Comparison of ENCODE assay signal across 13 cellular contexts in genomic region chr3:101857279-101857678, GRCh38. TPM values are rescaled to one million over a fixed set of nuclear protein-coding genes. Genes with fewer than 3 reads are reported as not detected.
DNase-seq lines count a peak whose midpoint lies in the region; ATAC-seq and TF ChIP-seq lines count a peak whose summit lies in the region.
"Had no signal": no experiment of that assay in that cellular context is flagged by ENCODE, and none has a peak within 500 bp of the region (broad histone marks: within the 10 kb centered on the region; RNA-seq: fewer than 3 reads in every experiment).

No MANE protein-coding gene starts in this region.

- H3F3A ChIP-seq in MM.1S (ENCODE audit: insufficient read depth, low read length), result no peaks in the 10 kb centered on the region; the same call in 1 of the 2 replicates

- CTCF ChIA-PET in CD8-positive, alpha-beta T cell (lab: Charles Lee), result interaction anchor here (0.8 to 1.3 kb wide), 2 partner anchors 8 to 71 kb away, joined by 3 read pairs; no protein-coding TSS in a partner anchor

- H3K4me3 Mint-ChIP-seq in CD8-positive, alpha-beta T cell, result no peak overlapping the region
- H3K4me3 Mint-ChIP-seq in effector memory CD8-positive, alpha-beta T cell, result peak overlapping the region in 1 of 2 donors; percentile 25
- peak overlapping the region; percentile 69 for H3K4me3 Mint-ChIP-seq in natural killer cell treated with Interleukin-12 subunit alpha and Interleukin-12 subunit beta and Interleukin-15 and Interleukin-18, amount 100 ng/mL, for 72 hours
- H3K4me3 Mint-ChIP-seq: WTC11 had no signal

- intact Hi-C loops in CD8-positive, alpha-beta T cell (cut with DNase I, micrococcal nuclease), result loop anchor here in 1 of 2 experiments (10.0 kb wide), 1 partner anchor 1152 kb away; the partner anchor contains the start of gene TFG

- no peaks in the 10 kb centered on the region for H3K27me3 ChIP-seq in CD8-positive, alpha-beta T cell (ENCODE audit: insufficient read depth, low read length)
- H3K27me3 ChIP-seq in suprapubic skin (no peaks in the 10 kb centered on the region), MM.1S (replicated peaks; ENCODE audit: insufficient read depth, low read length) (no peaks in the 10 kb centered on the region)

- no peak overlapping the region for H3K27ac ChIP-seq in CD8-positive, alpha-beta T cell (ENCODE audit: low read depth, low read length)
- H3K27ac ChIP-seq in suprapubic skin (no peak overlapping the region), MM.1S (ENCODE audit: low read length) (no peak overlapping the region)

- no peak for TF ChIP-seq EP300 in suprapubic skin (IDR thresholded peaks at IDR 0.05)

- POLR2A ChIA-PET in CD8-positive, alpha-beta T cell (lab: Charles Lee), result interaction anchor here (1.2 kb wide), 1 partner anchor 11 kb away, joined by 5 read pairs; no protein-coding TSS in a partner anchor

- no peak for DNase-seq in CD8-positive, alpha-beta T cell
- DNase-seq in HT-29 (ENCODE audit: low spot score) (peak; percentile 25), suprapubic skin (ENCODE audit: low spot score in 2 of 2) (no peak), T1000 (lab: John Stamatoyannopoulos, UW) (no peak), MM.1S (no peak), C1 segment of cervical spinal cord (lab: John Stamatoyannopoulos, UW) (no peak)
- no peak for DNase-seq in effector memory CD8-positive, alpha-beta T cell
- no peak for DNase-seq in natural killer cell treated with Interleukin-12 subunit alpha and Interleukin-12 subunit beta and Interleukin-15 and Interleukin-18, amount 100 ng/mL, for 72 hours (ENCODE audit: low spot score)
- DNase-seq: activated gamma-delta T cell treated with Interleukin-2 at 50 U/mL for 16 hours, Karpas-422, NCI-H2029, SHP77 had no signal

- H4K20me1 ChIP-seq in MM.1S (ENCODE audit: insufficient read depth, low read length), result no peaks in the 10 kb centered on the region

- peaks cover 29% of the 10 kb centered on the region for H3K4me1 ChIP-seq in CD8-positive, alpha-beta T cell (ENCODE audit: insufficient read depth, low read length)
- peaks cover 60% of the 10 kb centered on the region for H3K4me1 ChIP-seq in suprapubic skin
- H3K4me1 ChIP-seq in MM.1S (ENCODE audit: low read length), result no peaks in the 10 kb centered on the region

- no peak for TF ChIP-seq POLR2A in suprapubic skin (IDR thresholded peaks at IDR 0.05)

- H3K79me2 ChIP-seq in MM.1S (ENCODE audit: low read length), result peaks cover 11% of the 10 kb centered on the region

- no peaks in the 10 kb centered on the region for H3K9me2 ChIP-seq in MM.1S (replicated peaks; ENCODE audit: insufficient read depth, low read length)

- H3K4me2 ChIP-seq in MM.1S (ENCODE audit: low read depth, low read length), result no peak overlapping the region

- no peaks in the 10 kb centered on the region for H3K9me3 Mint-ChIP-seq in CD8-positive, alpha-beta T cell
- H3K9me3 Mint-ChIP-seq in effector memory CD8-positive, alpha-beta T cell, result no peaks in the 10 kb centered on the region
- no peaks in the 10 kb centered on the region for H3K9me3 Mint-ChIP-seq in natural killer cell treated with Interleukin-12 subunit alpha and Interleukin-12 subunit beta and Interleukin-15 and Interleukin-18, amount 100 ng/mL, for 72 hours
- H3K9me3 Mint-ChIP-seq: WTC11 had no signal

- no peak overlapping the region for H3K9ac ChIP-seq in MM.1S (ENCODE audit: low read length)

- no peak for ATAC-seq in CD8-positive, alpha-beta T cell
- ATAC-seq in effector memory CD8-positive, alpha-beta T cell (replicated peaks), result no peak
- ATAC-seq in natural killer cell treated with Interleukin-12 subunit alpha and Interleukin-12 subunit beta and Interleukin-15 and Interleukin-18, amount 100 ng/mL, for 72 hours, result no peak
- ATAC-seq: WTC11 had no signal

- H3K27me3 Mint-ChIP-seq in CD8-positive, alpha-beta T cell (ENCODE audit: low read depth), result no peaks in the 10 kb centered on the region
- no peaks in the 10 kb centered on the region for H3K27me3 Mint-ChIP-seq in effector memory CD8-positive, alpha-beta T cell
- no peaks in the 10 kb centered on the region for H3K27me3 Mint-ChIP-seq in natural killer cell treated with Interleukin-12 subunit alpha and Interleukin-12 subunit beta and Interleukin-15 and Interleukin-18, amount 100 ng/mL, for 72 hours

- H3K4me3 ChIP-seq in CD8-positive, alpha-beta T cell (ENCODE audit: low read depth, low read length), result no peak overlapping the region
- H3K4me3 ChIP-seq in suprapubic skin, result no peak overlapping the region
- no peak overlapping the region for H3K4me3 ChIP-seq in MM.1S (ENCODE audit: low read length)

- H3K4me1 Mint-ChIP-seq in CD8-positive, alpha-beta T cell (ENCODE audit: low read depth), result peaks cover 56% of the 10 kb centered on the region
- peaks cover 23 to 36% of the 10 kb centered on the region in 2 donors for H3K4me1 Mint-ChIP-seq in effector memory CD8-positive, alpha-beta T cell (ENCODE audit: low read depth in 2 of 2)
- H3K4me1 Mint-ChIP-seq in natural killer cell treated with Interleukin-12 subunit alpha and Interleukin-12 subunit beta and Interleukin-15 and Interleukin-18, amount 100 ng/mL, for 72 hours (ENCODE audit: low read depth in 2 of 2), result peaks cover 65 to 86% of the 10 kb centered on the region in 2 donors
- H3K4me1 Mint-ChIP-seq: WTC11 had no signal

- H3K36me3 ChIP-seq in CD8-positive, alpha-beta T cell (ENCODE audit: insufficient read depth, low read length), result peaks cover 77% of the 10 kb centered on the region
- H3K36me3 ChIP-seq in suprapubic skin, result peaks cover 97% of the 10 kb centered on the region
- peaks cover 35% of the 10 kb centered on the region for H3K36me3 ChIP-seq in MM.1S (replicated peaks; ENCODE audit: insufficient read depth, low read length)

- H3K36me3 Mint-ChIP-seq in CD8-positive, alpha-beta T cell, result peaks cover 95% of the 10 kb centered on the region
- peaks cover 98% of the 10 kb centered on the region for H3K36me3 Mint-ChIP-seq in effector memory CD8-positive, alpha-beta T cell (ENCODE audit: insufficient read depth)
- H3K36me3 Mint-ChIP-seq in natural killer cell treated with Interleukin-12 subunit alpha and Interleukin-12 subunit beta and Interleukin-15 and Interleukin-18, amount 100 ng/mL, for 72 hours, result peaks cover 79% of the 10 kb centered on the region

- H3K9me3 ChIP-seq in CD8-positive, alpha-beta T cell (ENCODE audit: low read length), result no peaks in the 10 kb centered on the region
- H3K9me3 ChIP-seq in suprapubic skin, result no peaks in the 10 kb centered on the region
- H3K9me3 ChIP-seq in MM.1S (replicated peaks; ENCODE audit: insufficient read depth, low read length), result no peaks in the 10 kb centered on the region

- TF ChIP-seq CTCF in CD8-positive, alpha-beta T cell (IDR thresholded peaks at IDR 0.05), result no peak
- TF ChIP-seq CTCF in suprapubic skin (IDR thresholded peaks at IDR 0.05), result no peak
- TF ChIP-seq CTCF in MM.1S (IDR thresholded peaks at IDR 0.05; ENCODE audit: low read length), result no peak

- WGBS in suprapubic skin, result 79% methylated on average over 8 of the region's 8 CpGs

- H2AFZ ChIP-seq in MM.1S (ENCODE audit: low read length), result no peak overlapping the region

- peak overlapping the region; percentile 6 for H3K27ac Mint-ChIP-seq in CD8-positive, alpha-beta T cell
- peak overlapping the region; percentile 15 to 29 for H3K27ac Mint-ChIP-seq in effector memory CD8-positive, alpha-beta T cell
- H3K27ac Mint-ChIP-seq in natural killer cell treated with Interleukin-12 subunit alpha and Interleukin-12 subunit beta and Interleukin-15 and Interleukin-18, amount 100 ng/mL, for 72 hours, result peak overlapping the region; percentile 38 to 100
- H3K27ac Mint-ChIP-seq: WTC11 had no signal

RNA-seq across cellular contexts. Expression of gene NFKBIZ, which starts 8.0 kb away (rescaled TPM):
- 100 to 1,000 TPM; 460 to 477 TPM for total RNA-seq in CD8-positive, alpha-beta T cell
- total RNA-seq in HT-29 (2014; rRNA removed; shearing (Covaris generic)), result 51.0 and 53.2 TPM in 2 replicates
- 100 to 1,000 TPM; 314 to 418 TPM for total RNA-seq in natural killer cell treated with Interleukin-12 subunit alpha and Interleukin-12 subunit beta and Interleukin-15 and Interleukin-18, amount 100 ng/mL, for 72 hours
- total RNA-seq in suprapubic skin, result 100 to 1,000 TPM; 142 to 311 (median 159) TPM

Comparison
In these comparisons a context has a peak if more than half of its experiments do, and no peak if none do; other contexts are left out.
1. H3K27ac Mint-ChIP-seq: peak in every context shown above with its lines; median percentile 69 in natural killer cell treated with Interleukin-12 subunit alpha and Interleukin-12 subunit beta and Interleukin-15 and Interleukin-18, amount 100 ng/mL, for 72 hours; 22 in effector memory CD8-positive, alpha-beta T cell; 6 in CD8-positive, alpha-beta T cell.